Comparison of ENCODE assay signal across 9 cellular contexts in the genomic region with DNA sequence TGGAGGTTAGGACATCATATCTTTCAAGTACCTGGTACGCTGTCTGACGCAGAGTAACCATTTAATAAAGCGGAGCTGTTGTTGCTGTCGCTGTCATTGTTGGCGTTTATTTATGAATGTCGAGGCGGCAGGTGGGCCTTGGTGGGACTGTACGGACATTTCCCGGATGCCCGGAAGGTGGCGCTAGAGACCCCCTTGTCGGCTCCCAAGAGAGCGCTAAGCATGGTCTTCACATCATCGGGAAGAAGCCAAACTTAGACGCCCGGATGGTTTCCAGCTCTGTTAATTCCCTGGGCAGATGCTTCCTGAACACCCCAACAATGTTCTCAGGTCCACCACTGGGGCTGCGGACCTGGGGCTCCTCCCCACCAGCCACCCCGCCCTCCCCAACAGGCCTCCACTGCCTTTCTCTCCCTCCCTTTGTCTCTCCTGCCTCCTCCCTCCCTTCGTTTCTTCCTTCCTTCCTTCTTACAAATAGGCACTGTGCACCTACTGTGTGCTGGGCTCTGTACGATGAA. TPM values are rescaled to one million over a fixed set of nuclear protein-coding genes. Genes with fewer than 3 reads are reported as not detected.
A peak's percentile ranks its signal among the peaks of the same experiment; 100 is the strongest.
DNase-seq lines count a peak whose midpoint lies in the region; ATAC-seq, FAIRE-seq and TF ChIP-seq lines count a peak whose summit lies in the region.
"Had no signal": no experiment of that assay in that cellular context is flagged by ENCODE, and none has a peak within 500 bp of the region (broad histone marks: within the 10 kb centered on the region; RNA-seq: fewer than 3 reads in every experiment).

No MANE protein-coding gene starts in this region.

- intact Hi-C loops in CD14-positive monocyte (cut with micrococcal nuclease) = loop anchor here in 1 of 2 donors (2.0 to 10.0 kb wide), 3 partner anchors 48 to 216 kb away; a partner anchor contains a TSS

- peak overlapping the region; percentile 21 for H3K27ac ChIP-seq in cingulate gyrus (ENCODE audit: low read depth, low read length)

- FAIRE-seq in H54 (lab: Jason Lieb, UNC) = no peak

- H3K4me3 Mint-ChIP-seq in CD14-positive monocyte = peak overlapping the region in 1 of 2 donors; percentile 37
- H3K4me3 Mint-ChIP-seq: T-helper 1 cell treated with Interleukin-12 subunit alpha and Interleukin-12 subunit beta and Interleukin-4 antibody, amounts not matched to agents 30 μg/mL and 1 μg/mL, for 36 hours had no signal

- DNase-seq in CD14-positive monocyte (ENCODE audit: low spot score) (peak; percentile 77), H54 (ENCODE audit: insufficient read length, low spot score) (peak; percentile 53), NCI-H2227 (lab: John Stamatoyannopoulos, UW; ENCODE audit: unreplicated experiment) (peak; percentile 73), left lobe of liver (ENCODE audit: low spot score) (peak; percentile 84)
- peak; percentile 88 for DNase-seq in activated CD4-positive, alpha-beta T cell treated with anti-CD3 and anti-CD28 coated beads for 48 hours
- DNase-seq in stimulated activated CD4-positive, alpha-beta T cell treated with anti-CD3 and anti-CD28 coated beads, Interleukin-2, amount 100 ng/mL, for 48 hours = peak; percentile 83 to 88

- H3K9me3 Mint-ChIP-seq in CD14-positive monocyte = no peaks in the 10 kb centered on the region
- H3K9me3 Mint-ChIP-seq: T-helper 1 cell treated with Interleukin-12 subunit alpha and Interleukin-12 subunit beta and Interleukin-4 antibody, amounts not matched to agents 30 μg/mL and 1 μg/mL, for 36 hours had no signal

- TF ChIP-seq CTCF in CD14-positive monocyte (IDR thresholded peaks at IDR 0.05) = peak; percentile 84

- TF ChIP-seq POLR2A in H54 (IDR thresholded peaks at IDR 0.05; ENCODE audit: low read depth, low read length) = no peak

- peak overlapping the region in 6 of 7 donors; percentile 42 to 83 (median 71) for H3K27ac Mint-ChIP-seq in CD14-positive monocyte
- H3K27ac Mint-ChIP-seq: T-helper 1 cell treated with Interleukin-12 subunit alpha and Interleukin-12 subunit beta and Interleukin-4 antibody, amounts not matched to agents 30 μg/mL and 1 μg/mL, for 36 hours had no signal

- peaks cover 19% of the 10 kb centered on the region for H3K4me1 Mint-ChIP-seq in CD14-positive monocyte

- H3K27me3 Mint-ChIP-seq in CD14-positive monocyte (ENCODE audit: low read depth in 3 of 3) = peaks cover 6 to 12% (median 9%) of the 10 kb centered on the region in 3 donors

- no peaks in the 10 kb centered on the region for H3K36me3 Mint-ChIP-seq in CD14-positive monocyte

- ATAC-seq in left lobe of liver = peak; percentile 64
- ATAC-seq in GM21576 (IDR thresholded peaks at IDR 0.05; ENCODE audit: unreplicated experiment) = no peak

RNA-seq across cellular contexts. Expression of a gene that starts 54.1 kb away (rescaled TPM):
- polyA plus RNA-seq in CD14-positive monocyte = 1,000 to 10,000 TPM; 1,963 to 3,954 TPM
- 145 TPM for total RNA-seq in left lobe of liver
